1 cellular context compared by ENCODE assay signal in genomic region chr7:155790666-155791065, GRCh38.
TF ChIP-seq lines count a peak whose summit lies in the region.

No MANE protein-coding gene starts in this region.

TF ChIP-seq in A549, 52 proteins besides CTCF, POLR2A, EP300 and RAD21 (continued from another document):
- no peak for TF ChIP-seq HES2 (IDR thresholded peaks at IDR 0.05)
TF ChIP-seq in A549: peak in this region for 1.
